Comparison of ENCODE assay signal across 8 cellular contexts in genomic region chr3:23944861-23945652, GRCh38. TPM values are rescaled to one million over a fixed set of nuclear protein-coding genes. Genes with fewer than 3 reads are reported as not detected.
DNase-seq lines count a peak whose midpoint lies in the region; ATAC-seq and TF ChIP-seq lines count a peak whose summit lies in the region.

Gene NR1D2, plus strand, starts transcription at chr3:23945286. Its CDS starts 293 bp downstream, at chr3:23945579.

- ATAC-seq in GM18867 (IDR thresholded peaks at IDR 0.05; ENCODE audit: unreplicated experiment), result peak; percentile 65
- peak; percentile 56 for ATAC-seq in HG03095 (IDR thresholded peaks at IDR 0.05; ENCODE audit: unreplicated experiment)
- peak; percentile 72 to 83 (median 76) for ATAC-seq in right lobe of liver

- peak within 1 kb of the TSS; percentile 54 to 82 (median 61) for H3K4me3 ChIP-seq in right lobe of liver

- intact Hi-C loops in right lobe of liver (cut with DNase I), result no loop called here

- no peaks in the 10 kb centered on the region for H3K27me3 ChIP-seq in right lobe of liver

- TF ChIP-seq CTCF in AG09319 (IDR thresholded peaks at IDR 0.05; ENCODE audit: low read depth, low read length) (no peak), right lobe of liver (IDR thresholded peaks at IDR 0.05) (no peak)

- peak; percentile 51 for DNase-seq in AG09319 (ENCODE audit: extremely low read depth, low read depth)
- DNase-seq in NCI-H460 (ENCODE audit: extremely low read depth, low read depth), result peak; percentile 67
- peak; percentile 63 to 72 for DNase-seq in activated CD4-positive, alpha-beta T cell treated with anti-CD3 and anti-CD28 coated beads, Interleukin-2, amount 50 U/mL, for 4 hours
- DNase-seq in dermis microvascular lymphatic vessel endothelial cell (ENCODE audit: low read depth in 2 of 2), result peak; percentile 47 to 87
- DNase-seq in right lobe of liver, result peak; percentile 88 to 92 (median 91)
- peak; percentile 75 for DNase-seq in stimulated activated CD4-positive, alpha-beta T cell treated with anti-CD3 and anti-CD28 coated beads, Interleukin-4, amount 100 ng/mL, for 24 hours

- H3K9me3 ChIP-seq in right lobe of liver, result no peaks in the 10 kb centered on the region

- peak; percentile 94 for TF ChIP-seq POLR2A in right lobe of liver (IDR thresholded peaks at IDR 0.05)

- H3K4me1 ChIP-seq in right lobe of liver, result peaks cover 0 to 36% (median 14%) of the 10 kb centered on the region in 4 donors

- under 1% methylated on average over 29 of the region's 88 CpGs for WGBS in right lobe of liver (ENCODE audit: insufficient coverage, low coverage, low lambda C conversion rate, missing lambda C conversion rate)

- peak within 1 kb of the TSS; percentile 92 to 100 (median 96) for H3K27ac ChIP-seq in right lobe of liver

- no peaks in the 10 kb centered on the region for H3K36me3 ChIP-seq in right lobe of liver

RNA-seq across cellular contexts. Expression of gene NR1D2, which starts in this region (rescaled TPM):
- 16.9 and 19.4 TPM in 2 replicates for total RNA-seq in NCI-H460 (2014; rRNA removed; shearing (Covaris generic))
- polyA plus RNA-seq in NCI-H460 (2014; cell fraction: nucleus; rRNA removed), result 3.8 and 6.3 TPM in 2 replicates
- 25.9 and 34.5 TPM in 2 replicates for total RNA-seq in dermis microvascular lymphatic vessel endothelial cell
- total RNA-seq in right lobe of liver, result 10 to 100 TPM; 13.0 to 34.8 (median 18.2) TPM

Comparison
In these comparisons a context has a peak if more than half of its experiments do, and no peak if none do; other contexts are left out.
1. Peak in every context shown above with its lines: DNase-seq, ATAC-seq, H3K4me3 ChIP-seq and H3K27ac ChIP-seq.